20 cellular contexts compared by ENCODE assay signal in genomic region chr11:93166194-93166593, GRCh38.
DNase-seq lines count a peak whose midpoint lies in the region; ATAC-seq and TF ChIP-seq lines count a peak whose summit lies in the region.
"Had no signal": no experiment of that assay in that cellular context is flagged by ENCODE, and none has a peak within 500 bp of the region (broad histone marks: within the 10 kb centered on the region; RNA-seq: fewer than 3 reads in every experiment).

No MANE protein-coding gene starts in this region.

- H3K4me1 Mint-ChIP-seq in nephron, result no peaks in the 10 kb centered on the region

- peak overlapping the region in 2 of 3 experiments; percentile 10 to 22 for H3K27ac Mint-ChIP-seq in nephron
- H3K27ac Mint-ChIP-seq: CD8-positive, alpha-beta T cell; immature natural killer cell had no signal

- H3K4me3 Mint-ChIP-seq in nephron, result no peak overlapping the region
- H3K4me3 Mint-ChIP-seq: CD8-positive, alpha-beta T cell; immature natural killer cell had no signal

- H3K36me3 Mint-ChIP-seq in nephron (ENCODE audit: low read depth), result peaks cover 29% of the 10 kb centered on the region

- no peaks in the 10 kb centered on the region for H3K9me3 Mint-ChIP-seq in nephron
- H3K9me3 Mint-ChIP-seq: CD8-positive, alpha-beta T cell had no signal

- no peaks in the 10 kb centered on the region for H3K27me3 Mint-ChIP-seq in nephron (ENCODE audit: low read depth)

- ATAC-seq in GM21381 (IDR thresholded peaks at IDR 0.05; ENCODE audit: unreplicated experiment), result peak; percentile 25
- peak; percentile 46 for ATAC-seq in HG03159 (IDR thresholded peaks at IDR 0.05; ENCODE audit: unreplicated experiment)
- ATAC-seq in SK-N-SH treated with all-trans-retinoic acid at 6 μM for 48 hours, result no peak
- ATAC-seq in HG03108 (IDR thresholded peaks at IDR 0.05; ENCODE audit: unreplicated experiment), result no peak
- ATAC-seq: CD8-positive, alpha-beta T cell; lower lobe of right lung; Panc1 had no signal

- no peak for TF ChIP-seq CTCF in nephron (IDR thresholded peaks at IDR 0.05; ENCODE audit: unreplicated experiment in 3 of 3)

- DNase-seq in NCI-H510A treated with DMSO at 0.1 percent for 48 hours (lab: John Stamatoyannopoulos, UW) (peak; percentile 40), NCI-H510A (lab: John Stamatoyannopoulos, UW) (no peak), SIG-M5 treated with dmso at 0.1 percent for 504 hours (lab: John Stamatoyannopoulos, UW; ENCODE audit: unreplicated experiment) (no peak)
- DNase-seq: activated CD4-positive, alpha-beta T cell treated with anti-CD3 and anti-CD28 coated beads for 4 hours; activated CD8-positive, alpha-beta memory T cell treated with anti-CD3 and anti-CD28 coated beads, Interleukin-2, amount 50 U/mL, for 48 hours; anterior cingulate cortex; CD8-positive, alpha-beta T cell; cerebellar nuclear complex; head of caudate nucleus; immature natural killer cell; lower lobe of right lung; NCI-H748 treated with DMSO at 0.1 percent for 48 hours; ovary; SK-N-SH had no signal

TF ChIP-seq in SK-N-SH treated with all-trans-retinoic acid at 6 μM for 48 hours, 23 proteins besides CTCF, POLR2A, EP300 and RAD21:
- no peak for TF ChIP-seq ISL1 (CRISPR knock-in tag; IDR thresholded peaks at IDR 0.05)
- no peak for TF ChIP-seq ZNF565 (CRISPR knock-in tag; conservative IDR thresholded peaks at IDR 0.05; ENCODE audit: low read depth)
- TF ChIP-seq CSDC2 (CRISPR knock-in tag; IDR thresholded peaks at IDR 0.05), result no peak
- no peak for TF ChIP-seq ARNTL (CRISPR knock-in tag; IDR thresholded peaks at IDR 0.05; ENCODE audit: borderline replicate concordance, low read depth)
- TF ChIP-seq, protein P1, sequence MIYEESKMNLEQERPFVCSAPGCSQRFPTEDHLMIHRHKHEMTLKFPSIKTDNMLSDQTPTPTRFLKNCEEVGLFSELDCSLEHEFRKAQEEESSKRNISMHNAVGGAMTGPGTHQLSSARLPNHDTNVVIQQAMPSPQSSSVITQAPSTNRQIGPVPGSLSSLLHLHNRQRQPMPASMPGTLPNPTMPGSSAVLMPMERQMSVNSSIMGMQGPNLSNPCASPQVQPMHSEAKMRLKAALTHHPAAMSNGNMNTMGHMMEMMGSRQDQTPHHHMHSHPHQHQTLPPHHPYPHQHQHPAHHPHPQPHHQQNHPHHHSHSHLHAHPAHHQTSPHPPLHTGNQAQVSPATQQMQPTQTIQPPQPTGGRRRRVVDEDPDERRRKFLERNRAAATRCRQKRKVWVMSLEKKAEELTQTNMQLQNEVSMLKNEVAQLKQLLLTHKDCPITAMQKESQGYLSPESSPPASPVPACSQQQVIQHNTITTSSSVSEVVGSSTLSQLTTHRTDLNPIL (CRISPR knock-in tag; IDR thresholded peaks at IDR 0.05; ENCODE audit: low read depth), result no peak
- no peak for TF ChIP-seq RARB (CRISPR knock-in tag; IDR thresholded peaks at IDR 0.05)
- no peak for TF ChIP-seq BACH2 (CRISPR knock-in tag; IDR thresholded peaks at IDR 0.05; ENCODE audit: borderline replicate concordance)
- TF ChIP-seq ZC3H10 (CRISPR knock-in tag; IDR thresholded peaks at IDR 0.05), result no peak

Comparison
In these comparisons a context has a peak if more than half of its experiments do, and no peak if none do; other contexts are left out.
1. ATAC-seq: peak in GM21381 (single experiment) and HG03159 (single experiment); none in SK-N-SH treated with all-trans-retinoic acid at 6 μM for 48 hours (single experiment) and HG03108 (single experiment).